10 cellular contexts compared by ENCODE assay signal in genomic region chr2:12152888-12153287, GRCh38.
"Had no signal": no experiment of that assay in that cellular context is flagged by ENCODE, and none has a peak within 500 bp of the region (broad histone marks: within the 10 kb centered on the region; RNA-seq: fewer than 3 reads in every experiment).

No MANE protein-coding gene starts in this region.

- H2AFZ ChIP-seq: GM23248 had no signal

- H3K4me2 ChIP-seq: KMS-11 had no signal

- H3K9me3 ChIP-seq: HAP-1 had no signal

- H3K4me3 ChIP-seq: GM23248, HAP-1 had no signal

- H3K9ac ChIP-seq: GM23248, KMS-11 had no signal

- ATAC-seq: HCT116 had no signal

- H3K36me3 ChIP-seq: HAP-1 had no signal

- H3K27ac ChIP-seq: GM23248, HL-60, KMS-11 had no signal

- DNase-seq: GM23248, GOT3, H7, HFFc6, IMR-90, KBM-7 had no signal

- H3K4me1 ChIP-seq: HAP-1 had no signal
